17 cellular contexts compared by ENCODE assay signal in genomic region chr9:136313111-136314055, GRCh38. TPM values are rescaled to one million over a fixed set of nuclear protein-coding genes. Genes with fewer than 3 reads are reported as not detected.
"Had no signal": no experiment of that assay in that cellular context is flagged by ENCODE, and none has a peak within 500 bp of the region (broad histone marks: within the 10 kb centered on the region; RNA-seq: fewer than 3 reads in every experiment).

No MANE protein-coding gene starts in this region.

- H3K36me3 ChIP-seq: brain microvascular endothelial cell, uterus had no signal

- FAIRE-seq: endothelial cell of umbilical vein, TTC549 had no signal

- DNase-seq: aorta, brain microvascular endothelial cell, foreskin melanocyte, mucosa of descending colon, nephron progenitor cell, occipital lobe, trophoblast cell had no signal

- H3K9me3 ChIP-seq: mucosa of descending colon, testis, uterus had no signal

- H3K27me3 ChIP-seq: brain microvascular endothelial cell, testis, uterus had no signal

- H3K36me3 Mint-ChIP-seq: activated naive CD4-positive, alpha-beta T cell treated with anti-CD3 and anti-CD28 coated beads, Interleukin-2, amount 50 U/mL, for 24 hours had no signal

- H3K27ac Mint-ChIP-seq: activated naive CD4-positive, alpha-beta T cell treated with anti-CD3 and anti-CD28 coated beads, Interleukin-2, amount 50 U/mL, for 24 hours; nephron progenitor cell; T-helper 2 cell treated with Interferon-gamma antibody and Interleukin-4, amounts not matched to agents 5 μg/mL and 100 μg/mL, for 36 hours had no signal

- H3K4me1 Mint-ChIP-seq: activated naive CD4-positive, alpha-beta T cell treated with anti-CD3 and anti-CD28 coated beads, Interleukin-2, amount 50 U/mL, for 24 hours had no signal

- H3K4me3 ChIP-seq: mucosa of descending colon, testis, uterus had no signal

- H3K27ac ChIP-seq: brain microvascular endothelial cell, testis, uterus had no signal

- H3K4me3 Mint-ChIP-seq: activated naive CD4-positive, alpha-beta T cell treated with anti-CD3 and anti-CD28 coated beads, Interleukin-2, amount 50 U/mL, for 24 hours; nephron progenitor cell; T-helper 2 cell treated with Interferon-gamma antibody and Interleukin-4, amounts not matched to agents 5 μg/mL and 100 μg/mL, for 36 hours had no signal

- H3K4me1 ChIP-seq: testis, uterus had no signal

- H3K9me3 Mint-ChIP-seq: activated naive CD4-positive, alpha-beta T cell treated with anti-CD3 and anti-CD28 coated beads, Interleukin-2, amount 50 U/mL, for 24 hours had no signal

RNA-seq across cellular contexts. Expression of gene CCDC187, which starts 9.5 kb away (rescaled TPM):
- total RNA-seq: aorta, dermis microvascular lymphatic vessel endothelial cell, endothelial cell of umbilical vein, esophagus mucosa, renal cortical epithelial cell had no signal
- polyA plus RNA-seq: aorta, endothelial cell of umbilical vein, liver had no signal
